In genomic region chr9:122453677-122454135, GRCh38 we compare ENCODE assay signal across 26 cellular contexts. TPM values are rescaled to one million over a fixed set of nuclear protein-coding genes. Genes with fewer than 3 reads are reported as not detected.
"Had no signal": no experiment of that assay in that cellular context is flagged by ENCODE, and none has a peak within 500 bp of the region (broad histone marks: within the 10 kb centered on the region; RNA-seq: fewer than 3 reads in every experiment).

No MANE protein-coding gene starts in this region.

- H3K27me3 ChIP-seq: gastroesophageal sphincter, ovary, suprapubic skin, transverse colon, uterus had no signal

- DNase-seq: activated naive CD4-positive, alpha-beta T cell treated with Interleukin-2 at 50 U/mL for 16 hours; activated naive CD8-positive, alpha-beta T cell treated with anti-CD3 and anti-CD28 coated beads, Interleukin-2, amount 10 ng/mL, durations not matched to agents 7 days and 5 days; activated T-cell treated with anti-CD3 and anti-CD28 coated beads, Interleukin-2, amount 50 U/mL, for 24 hours; effector memory CD8-positive, alpha-beta T cell; heart left ventricle; kidney; left lung; ovary; psoas muscle; right cardiac atrium; stimulated activated CD4-positive, alpha-beta T cell treated with anti-CD3 and anti-CD28 coated beads, Interleukin-15, amount 100 ng/mL, for 24 hours; stimulated activated CD4-positive, alpha-beta T cell treated with anti-CD3 and anti-CD28 coated beads, Interleukin-2, amount 100 ng/mL, for 48 hours; transverse colon; uterus had no signal

- H3K4me1 ChIP-seq: gastroesophageal sphincter, heart left ventricle, left lung, psoas muscle, suprapubic skin, transverse colon, uterus had no signal

- H3K4me3 ChIP-seq: gastroesophageal sphincter, heart left ventricle, left lung, ovary, psoas muscle, suprapubic skin, transverse colon, uterus had no signal

- H3K9me3 ChIP-seq: gastroesophageal sphincter, heart left ventricle, left lung, ovary, psoas muscle, suprapubic skin, transverse colon, uterus had no signal

- H3K27ac ChIP-seq: epithelial cell of prostate, gastroesophageal sphincter, heart left ventricle, left lung, ovary, psoas muscle, suprapubic skin, transverse colon, uterus had no signal

- H3K36me3 ChIP-seq: gastroesophageal sphincter, heart left ventricle, left lung, ovary, suprapubic skin, transverse colon, uterus had no signal

RNA-seq across cellular contexts. Expression of gene OR1J1, which starts 24.0 kb away (rescaled TPM):
- total RNA-seq: activated CD4-positive, alpha-beta T cell treated with anti-CD3 and anti-CD28 coated beads, Interleukin-2, amount 10 ng/mL, durations not matched to agents 24 days and 14 days; activated CD8-positive, alpha-beta T cell treated with anti-CD3 and anti-CD28 coated beads for 36 hours; activated naive CD8-positive, alpha-beta T cell treated with anti-CD3 and anti-CD28 coated beads, Interleukin-2, amount 10 ng/mL, durations not matched to agents 7 days and 5 days; activated T-helper 2 cell treated with anti-CD3 and anti-CD28 coated beads, Interferon-gamma antibody, Interleukin-2, Interleukin-4, amounts not matched to agents 10 μg/mL and 5 μg/mL and 100 μg/mL, durations not matched to agents 14 hours and 24 hours and 36 hours; cerebellum; fibroblast of lung; gastroesophageal sphincter; heart left ventricle; kidney; left lung; lung microvascular endothelial cell; mononuclear cell; neural crest cell; ovary; psoas muscle; right cardiac atrium; suprapubic skin; transverse colon; uterus had no signal
- polyA plus RNA-seq: fibroblast of lung, heart left ventricle, ovary, psoas muscle, right cardiac atrium, small intestine had no signal

RNA-seq across cellular contexts. Expression of gene OR1J2, which starts 56.9 kb away (rescaled TPM):
- total RNA-seq: activated CD4-positive, alpha-beta T cell treated with anti-CD3 and anti-CD28 coated beads, Interleukin-2, amount 10 ng/mL, durations not matched to agents 24 days and 14 days; activated CD8-positive, alpha-beta T cell treated with anti-CD3 and anti-CD28 coated beads for 36 hours; activated naive CD8-positive, alpha-beta T cell treated with anti-CD3 and anti-CD28 coated beads, Interleukin-2, amount 10 ng/mL, durations not matched to agents 7 days and 5 days; activated T-helper 2 cell treated with anti-CD3 and anti-CD28 coated beads, Interferon-gamma antibody, Interleukin-2, Interleukin-4, amounts not matched to agents 10 μg/mL and 5 μg/mL and 100 μg/mL, durations not matched to agents 14 hours and 24 hours and 36 hours; cerebellum; gastroesophageal sphincter; heart left ventricle; kidney; left lung; lung microvascular endothelial cell; mononuclear cell; neural crest cell; ovary; psoas muscle; right cardiac atrium; suprapubic skin; transverse colon; uterus had no signal
- polyA plus RNA-seq: heart left ventricle, ovary, psoas muscle, right cardiac atrium, small intestine had no signal
